8 cellular contexts compared by ENCODE assay signal in the genomic region with DNA sequence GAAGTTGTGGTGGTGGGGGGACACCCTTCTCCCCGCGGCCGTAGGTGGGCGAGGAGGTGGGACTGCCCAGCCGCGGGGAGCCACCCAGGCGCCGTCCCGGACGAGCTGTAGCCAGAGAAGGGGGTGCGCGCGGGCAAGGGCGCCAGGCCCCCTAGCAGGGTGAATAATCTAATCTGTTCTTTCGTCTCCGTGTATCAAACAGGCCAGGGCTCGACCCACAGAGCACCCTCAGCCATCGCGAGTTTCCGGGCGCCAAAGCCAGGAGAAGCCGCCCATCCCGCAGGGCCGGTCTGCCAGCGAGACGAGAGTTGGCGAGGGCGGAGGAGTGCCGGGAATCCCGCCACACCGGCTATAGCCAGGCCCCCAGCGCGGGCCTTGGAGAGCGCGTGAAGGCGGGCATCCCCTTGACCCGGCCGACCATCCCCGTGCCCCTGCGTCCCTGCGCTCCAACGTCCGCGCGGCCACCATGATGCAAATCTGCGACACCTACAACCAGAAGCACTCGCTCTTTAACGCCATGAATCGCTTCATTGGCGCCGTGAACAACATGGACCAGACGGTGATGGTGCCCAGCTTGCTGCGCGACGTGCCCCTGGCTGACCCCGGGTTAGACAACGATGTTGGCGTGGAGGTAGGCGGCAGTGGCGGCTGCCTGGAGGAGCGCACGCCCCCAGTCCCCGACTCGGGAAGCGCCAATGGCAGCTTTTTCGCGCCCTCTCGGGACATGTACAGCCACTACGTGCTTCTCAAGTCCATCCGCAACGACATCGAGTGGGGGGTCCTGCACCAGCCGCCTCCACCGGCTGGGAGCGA. TPM values are rescaled to one million over a fixed set of nuclear protein-coding genes. Genes with fewer than 3 reads are reported as not detected.
DNase-seq lines count a peak whose midpoint lies in the region; ATAC-seq, FAIRE-seq and TF ChIP-seq lines count a peak whose summit lies in the region.

No MANE protein-coding gene starts in this region.

- peak overlapping the region; percentile 79 to 90 for H3K27ac ChIP-seq in left lung

- H3K4me3 Mint-ChIP-seq in T-helper 1 cell treated with Interleukin-12 subunit alpha and Interleukin-12 subunit beta and Interleukin-4 antibody, amounts not matched to agents 30 μg/mL and 1 μg/mL, for 36 hours = peak overlapping the region; percentile 97

- TF ChIP-seq CTCF in bronchial epithelial cell (IDR thresholded peaks at IDR 0.05; ENCODE audit: insufficient read depth, low read length, severe bottlenecking) (no peak), left lung (IDR thresholded peaks at IDR 0.05) (no peak)

- peaks cover 31% of the 10 kb centered on the region for H3K4me1 Mint-ChIP-seq in T-helper 1 cell treated with Interleukin-12 subunit alpha and Interleukin-12 subunit beta and Interleukin-4 antibody, amounts not matched to agents 30 μg/mL and 1 μg/mL, for 36 hours (ENCODE audit: low read depth)

- peaks cover 0 to 28% of the 10 kb centered on the region in 2 donors for H3K4me1 ChIP-seq in left lung

- H3K4me3 ChIP-seq in bronchial epithelial cell (ENCODE audit: low read depth, low read length) (peak overlapping the region; percentile 68), left lung (peak overlapping the region; percentile 45 to 70)

- FAIRE-seq in bronchial epithelial cell (lab: Jason Lieb, UNC) = no peak

- intact Hi-C loops in left lung (cut with DNase I) = no loop called here

- H3K9me3 Mint-ChIP-seq in T-helper 1 cell treated with Interleukin-12 subunit alpha and Interleukin-12 subunit beta and Interleukin-4 antibody, amounts not matched to agents 30 μg/mL and 1 μg/mL, for 36 hours = no peaks in the 10 kb centered on the region

- no peaks in the 10 kb centered on the region for H3K27me3 Mint-ChIP-seq in T-helper 1 cell treated with Interleukin-12 subunit alpha and Interleukin-12 subunit beta and Interleukin-4 antibody, amounts not matched to agents 30 μg/mL and 1 μg/mL, for 36 hours (ENCODE audit: low read depth)

- H3K9me3 ChIP-seq in left lung = no peaks in the 10 kb centered on the region

- peak; percentile 13 for ATAC-seq in HG02870 (IDR thresholded peaks at IDR 0.05; ENCODE audit: unreplicated experiment)
- peak; percentile 4 for ATAC-seq in left lung

- H3K36me3 ChIP-seq in bronchial epithelial cell (ENCODE audit: control insufficient read depth, insufficient read depth, low read length) = peaks cover 4% of the 10 kb centered on the region
- H3K36me3 ChIP-seq in left lung = no peaks in the 10 kb centered on the region

- DNase-seq in ELF-1 (ENCODE audit: low read depth, low spot score) = peak; percentile 54
- no peak for DNase-seq in bronchial epithelial cell (ENCODE audit: low read depth)
- DNase-seq in left lung = peak; percentile 38 to 80
- DNase-seq in stimulated activated CD8-positive, alpha-beta memory T cell treated with anti-CD3 and anti-CD28 coated beads, Interleukin-4, amount 100 ng/mL, for 48 hours = peak; percentile 46
- DNase-seq in COLO829 (ENCODE audit: low spot score) = no peak
- DNase-seq in AML-193 (lab: John Stamatoyannopoulos, UW) = no peak

- H3K36me3 Mint-ChIP-seq in T-helper 1 cell treated with Interleukin-12 subunit alpha and Interleukin-12 subunit beta and Interleukin-4 antibody, amounts not matched to agents 30 μg/mL and 1 μg/mL, for 36 hours (ENCODE audit: low read depth) = peaks cover 23% of the 10 kb centered on the region

- H3K27me3 ChIP-seq in bronchial epithelial cell (ENCODE audit: control insufficient read depth, insufficient read depth, low read length) = no peaks in the 10 kb centered on the region
- H3K27me3 ChIP-seq in left lung = no peaks in the 10 kb centered on the region

- H3K27ac Mint-ChIP-seq in T-helper 1 cell treated with Interleukin-12 subunit alpha and Interleukin-12 subunit beta and Interleukin-4 antibody, amounts not matched to agents 30 μg/mL and 1 μg/mL, for 36 hours = peak overlapping the region; percentile 91

RNA-seq across cellular contexts. Expression of a gene that starts 3.4 kb away (rescaled TPM):
- 127 and 157 TPM in 2 replicates for total RNA-seq in bronchial epithelial cell
- total RNA-seq in left lung = 10 to 100 TPM; 73.5 to 74.2 TPM

Comparison
In these comparisons a context has a peak if more than half of its experiments do, and no peak if none do; other contexts are left out.
1. DNase-seq: peak in ELF-1 (single experiment), left lung (2 of 2) and stimulated activated CD8-positive, alpha-beta memory T cell treated with anti-CD3 and anti-CD28 coated beads, Interleukin-4, amount 100 ng/mL, for 48 hours (single experiment); none in bronchial epithelial cell (single experiment), COLO829 (single experiment) and AML-193 (0 of 2).